Comparison of ENCODE assay signal across 8 cellular contexts in genomic region chr12:109995703-109996482, GRCh38. TPM values are rescaled to one million over a fixed set of nuclear protein-coding genes. Genes with fewer than 3 reads are reported as not detected.
A peak's percentile ranks its signal among the peaks of the same experiment; 100 is the strongest.
DNase-seq lines count a peak whose midpoint lies in the region; ATAC-seq and TF ChIP-seq lines count a peak whose summit lies in the region.

A gene with protein sequence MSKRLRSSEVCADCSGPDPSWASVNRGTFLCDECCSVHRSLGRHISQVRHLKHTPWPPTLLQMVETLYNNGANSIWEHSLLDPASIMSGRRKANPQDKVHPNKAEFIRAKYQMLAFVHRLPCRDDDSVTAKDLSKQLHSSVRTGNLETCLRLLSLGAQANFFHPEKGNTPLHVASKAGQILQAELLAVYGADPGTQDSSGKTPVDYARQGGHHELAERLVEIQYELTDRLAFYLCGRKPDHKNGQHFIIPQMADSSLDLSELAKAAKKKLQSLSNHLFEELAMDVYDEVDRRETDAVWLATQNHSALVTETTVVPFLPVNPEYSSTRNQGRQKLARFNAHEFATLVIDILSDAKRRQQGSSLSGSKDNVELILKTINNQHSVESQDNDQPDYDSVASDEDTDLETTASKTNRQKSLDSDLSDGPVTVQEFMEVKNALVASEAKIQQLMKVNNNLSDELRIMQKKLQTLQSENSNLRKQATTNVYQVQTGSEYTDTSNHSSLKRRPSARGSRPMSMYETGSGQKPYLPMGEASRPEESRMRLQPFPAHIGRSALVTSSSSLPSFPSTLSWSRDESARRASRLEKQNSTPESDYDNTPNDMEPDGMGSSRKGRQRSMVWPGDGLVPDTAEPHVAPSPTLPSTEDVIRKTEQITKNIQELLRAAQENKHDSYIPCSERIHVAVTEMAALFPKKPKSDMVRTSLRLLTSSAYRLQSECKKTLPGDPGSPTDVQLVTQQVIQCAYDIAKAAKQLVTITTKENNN (minus strand): TSS chr12:109996368. CDS start chr12:109996224, 144 bp downstream.

- peak within 1 kb of the TSS; percentile 95 to 98 (median 96) for H3K27ac ChIP-seq in upper lobe of left lung

- TF ChIP-seq EP300 in upper lobe of left lung (IDR thresholded peaks at IDR 0.05), result peak in 1 of 4 donors; percentile 11

- no peaks in the 10 kb centered on the region for H3K9me3 Mint-ChIP-seq in T-helper 1 cell treated with Interleukin-12 subunit alpha and Interleukin-12 subunit beta and Interleukin-4 antibody, amounts not matched to agents 30 μg/mL and 1 μg/mL, for 36 hours

- H3K27me3 Mint-ChIP-seq in T-helper 1 cell treated with Interleukin-12 subunit alpha and Interleukin-12 subunit beta and Interleukin-4 antibody, amounts not matched to agents 30 μg/mL and 1 μg/mL, for 36 hours (ENCODE audit: low read depth), result no peaks in the 10 kb centered on the region

- peaks cover 12% of the 10 kb centered on the region for H3K36me3 Mint-ChIP-seq in T-helper 1 cell treated with Interleukin-12 subunit alpha and Interleukin-12 subunit beta and Interleukin-4 antibody, amounts not matched to agents 30 μg/mL and 1 μg/mL, for 36 hours (ENCODE audit: low read depth)

- H3K36me3 ChIP-seq in upper lobe of left lung, result peaks cover 0 to 7% (median 3%) of the 10 kb centered on the region in 4 donors

- H3K4me3 ChIP-seq in upper lobe of left lung, result peak within 1 kb of the TSS; percentile 88 to 99 (median 96)

- in situ Hi-C loops in GM13977 (cut with MboI; ENCODE audit: low pct_unique_long_range_greater_than_20kb, low sequenced_read_pairs, unreplicated experiment), result no loop called here

- H3K9me3 ChIP-seq in upper lobe of left lung, result no peaks in the 10 kb centered on the region

- TF ChIP-seq CTCF in GM13977 (IDR thresholded peaks at IDR 0.05; ENCODE audit: extremely low read depth, insufficient read depth, missing control alignments), result no peak
- peak in 1 of 6 experiments; percentile 5 for TF ChIP-seq CTCF in upper lobe of left lung (IDR thresholded peaks at IDR 0.05)

- H3K4me1 Mint-ChIP-seq in T-helper 1 cell treated with Interleukin-12 subunit alpha and Interleukin-12 subunit beta and Interleukin-4 antibody, amounts not matched to agents 30 μg/mL and 1 μg/mL, for 36 hours (ENCODE audit: low read depth), result peaks cover 52% of the 10 kb centered on the region

- peak within 1 kb of the TSS; percentile 92 for H3K4me3 Mint-ChIP-seq in T-helper 1 cell treated with Interleukin-12 subunit alpha and Interleukin-12 subunit beta and Interleukin-4 antibody, amounts not matched to agents 30 μg/mL and 1 μg/mL, for 36 hours

- H3K4me1 ChIP-seq in upper lobe of left lung, result peaks cover 29 to 56% (median 33%) of the 10 kb centered on the region in 4 donors

- peak within 1 kb of the TSS; percentile 93 for H3K27ac Mint-ChIP-seq in T-helper 1 cell treated with Interleukin-12 subunit alpha and Interleukin-12 subunit beta and Interleukin-4 antibody, amounts not matched to agents 30 μg/mL and 1 μg/mL, for 36 hours

- ATAC-seq in HG02885 (IDR thresholded peaks at IDR 0.05; ENCODE audit: poor library complexity, unreplicated experiment) (peak; percentile 73), left cardiac atrium (peak; percentile 91 to 93), upper lobe of left lung (ENCODE audit: low FRiP score in 2 of 2) (peak; percentile 90 to 94)

- 0 to 1% methylated on average over 14 to 32 of the region's 63 CpGs for WGBS in upper lobe of left lung, 2 donors

- TF ChIP-seq POLR2A in upper lobe of left lung (IDR thresholded peaks at IDR 0.05), result peak in 3 of 4 donors; percentile 50 to 96 (median 93)

- intact Hi-C loops in left cardiac atrium (cut with DNase I), result no loop called here
- intact Hi-C loops in posterior vena cava (cut with DNase I), result loop anchor here in 1 of 2 donors (5.0 kb wide), 1 partner anchor 489 kb away; no protein-coding TSS in a partner anchor

- H3K27me3 ChIP-seq in upper lobe of left lung, result no peaks in the 10 kb centered on the region

- DNase-seq in GM13977 (ENCODE audit: low spot score), result peak; percentile 95
- peak; percentile 80 for DNase-seq in NCI-H1694 treated with DMSO at 0.1 percent for 48 hours (lab: John Stamatoyannopoulos, UW)
- DNase-seq in amniotic stem cell (lab: John Stamatoyannopoulos, UW), result peak; percentile 81
- DNase-seq in left cardiac atrium, result peak; percentile 95
- DNase-seq in posterior vena cava (ENCODE audit: low spot score), result peak; percentile 98
- DNase-seq in upper lobe of left lung, result peak; percentile 96 to 97

RNA-seq across cellular contexts. Expression of the gene that starts here (rescaled TPM):
- total RNA-seq in left cardiac atrium (10 to 100 TPM; 34.5 to 35.3 TPM), posterior vena cava (10 to 100 TPM; 44.9 to 48.0 TPM), upper lobe of left lung (10 to 100 TPM; 45.1 to 89.1 (median 55.3) TPM)

Comparison
In these comparisons a context has a peak if more than half of its experiments do, and no peak if none do; other contexts are left out.
1. Peak in every context shown above with its lines: DNase-seq, ATAC-seq, H3K4me3 ChIP-seq and H3K27ac ChIP-seq.